9 cellular contexts compared by ENCODE assay signal in the genomic region with DNA sequence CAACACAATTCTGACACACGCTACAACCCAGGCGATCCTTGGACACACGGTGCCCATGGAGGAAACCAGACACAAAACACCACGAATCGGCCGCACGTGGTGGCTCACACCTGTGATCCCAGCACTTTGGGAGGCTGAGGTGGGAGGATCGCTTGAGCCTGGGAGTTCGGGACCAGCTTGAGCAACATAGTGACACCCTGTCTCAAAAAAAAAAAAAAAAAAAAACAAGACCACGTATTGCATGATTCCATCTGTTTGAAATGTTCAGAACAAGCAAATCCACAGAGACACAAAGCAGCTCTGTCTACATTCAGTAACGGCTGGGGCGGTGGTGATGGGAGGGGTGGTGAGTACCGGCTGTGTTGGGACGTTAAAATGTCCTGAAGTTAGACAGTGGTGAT. TPM values are rescaled to one million over a fixed set of nuclear protein-coding genes. Genes with fewer than 3 reads are reported as not detected.
DNase-seq lines count a peak whose midpoint lies in the region; ATAC-seq and TF ChIP-seq lines count a peak whose summit lies in the region.
"Had no signal": no experiment of that assay in that cellular context is flagged by ENCODE, and none has a peak within 500 bp of the region (broad histone marks: within the 10 kb centered on the region; RNA-seq: fewer than 3 reads in every experiment).

No MANE protein-coding gene starts in this region.

- H3K9me3 Mint-ChIP-seq in activated T-cell treated with anti-CD3 and anti-CD28 coated beads, Interleukin-2, amount 50 U/mL, for 4 hours: no peaks in the 10 kb centered on the region
- no peaks in the 10 kb centered on the region for H3K9me3 Mint-ChIP-seq in activated naive CD8-positive, alpha-beta T cell (ENCODE audit: low read depth)

- no peak overlapping the region for H3K4me3 ChIP-seq in lower lobe of right lung
- H3K4me3 ChIP-seq in stomach smooth muscle (ENCODE audit: low read length in 2 of 2): no peak overlapping the region
- no peak overlapping the region for H3K4me3 ChIP-seq in SJCRH30
- H3K4me3 ChIP-seq: Peyer's patch had no signal

- H3K4me3 Mint-ChIP-seq in activated T-cell treated with anti-CD3 and anti-CD28 coated beads, Interleukin-2, amount 50 U/mL, for 4 hours: peak overlapping the region; percentile 46
- H3K4me3 Mint-ChIP-seq in activated naive CD8-positive, alpha-beta T cell: no peak overlapping the region

- no peak for ATAC-seq in activated T-cell treated with anti-CD3 and anti-CD28 coated beads, Interleukin-2, amount 50 U/mL, for 4 hours
- no peak for ATAC-seq in lower lobe of right lung
- no peak for ATAC-seq in HG02610 (IDR thresholded peaks at IDR 0.05; ENCODE audit: unreplicated experiment)

- DNase-seq in activated T-cell treated with anti-CD3 and anti-CD28 coated beads, Interleukin-2, amount 50 U/mL, for 4 hours: no peak
- DNase-seq in activated T-cell treated with anti-CD3 and anti-CD28 coated beads for 4 hours (no peak), lower lobe of right lung (peak; percentile 36), SJCRH30 (no peak), GM10266 (ENCODE audit: extremely low spot score) (no peak)

- H3K9me3 ChIP-seq in lower lobe of right lung (no peaks in the 10 kb centered on the region), stomach smooth muscle (ENCODE audit: control insufficient read depth in 2 of 2, low read length in 2 of 2) (no peaks in the 10 kb centered on the region), SJCRH30 (replicated peaks) (no peaks in the 10 kb centered on the region)
- H3K9me3 ChIP-seq: Peyer's patch had no signal

- H3K27ac ChIP-seq in lower lobe of right lung: no peak overlapping the region
- H3K27ac ChIP-seq in stomach smooth muscle (ENCODE audit: low read length): peak overlapping the region; percentile 69
- no peak overlapping the region for H3K27ac ChIP-seq in SJCRH30

- H3K27me3 Mint-ChIP-seq in activated T-cell treated with anti-CD3 and anti-CD28 coated beads, Interleukin-2, amount 50 U/mL, for 4 hours (ENCODE audit: low read depth): no peaks in the 10 kb centered on the region
- H3K27me3 Mint-ChIP-seq in activated naive CD8-positive, alpha-beta T cell: no peaks in the 10 kb centered on the region

- TF ChIP-seq CTCF in lower lobe of right lung (IDR thresholded peaks at IDR 0.05) (no peak), GM10266 (IDR thresholded peaks at IDR 0.05; ENCODE audit: control insufficient read depth, insufficient read depth, low read depth, missing control alignments) (no peak)

- intact Hi-C loops in lower lobe of right lung (cut with DNase I): no loop called here

- H3K36me3 Mint-ChIP-seq in activated T-cell treated with anti-CD3 and anti-CD28 coated beads, Interleukin-2, amount 50 U/mL, for 4 hours (ENCODE audit: insufficient read depth): no peaks in the 10 kb centered on the region
- H3K36me3 Mint-ChIP-seq in activated naive CD8-positive, alpha-beta T cell: peaks cover 6% of the 10 kb centered on the region

- H3K4me1 ChIP-seq in lower lobe of right lung: peaks cover 6% of the 10 kb centered on the region
- H3K4me1 ChIP-seq in stomach smooth muscle (ENCODE audit: control insufficient read depth, insufficient read depth, low read length): peaks cover 26% of the 10 kb centered on the region
- no peaks in the 10 kb centered on the region for H3K4me1 ChIP-seq in SJCRH30

- peaks cover 36% of the 10 kb centered on the region for H3K4me1 Mint-ChIP-seq in activated T-cell treated with anti-CD3 and anti-CD28 coated beads, Interleukin-2, amount 50 U/mL, for 4 hours (ENCODE audit: low read depth)
- H3K4me1 Mint-ChIP-seq in activated naive CD8-positive, alpha-beta T cell (ENCODE audit: low read depth): peaks cover 32% of the 10 kb centered on the region

- H3K27me3 ChIP-seq in lower lobe of right lung (ENCODE audit: low read depth): no peaks in the 10 kb centered on the region
- H3K27me3 ChIP-seq in stomach smooth muscle (ENCODE audit: control insufficient read depth in 1 of 2, insufficient read depth in 2 of 2, low read length in 2 of 2): no peaks in the 10 kb centered on the region
- H3K27me3 ChIP-seq in SJCRH30: peaks cover 5% of the 10 kb centered on the region; the same call in 1 of the 2 replicates
- H3K27me3 ChIP-seq: Peyer's patch had no signal

- no peaks in the 10 kb centered on the region for H3K36me3 ChIP-seq in lower lobe of right lung
- H3K36me3 ChIP-seq in stomach smooth muscle (ENCODE audit: control insufficient read depth in 2 of 2, insufficient read depth in 2 of 2, low read length in 2 of 2): no peaks in the 10 kb centered on the region
- no peaks in the 10 kb centered on the region for H3K36me3 ChIP-seq in SJCRH30
- H3K36me3 ChIP-seq: Peyer's patch had no signal

- H3K27ac Mint-ChIP-seq in activated naive CD8-positive, alpha-beta T cell: peak overlapping the region; percentile 52

- peak overlapping the region in 1 of 2 donors; percentile 22 for H3K9ac ChIP-seq in stomach smooth muscle (ENCODE audit: low read length in 2 of 2)

RNA-seq across cellular contexts. Expression of a gene that starts 25.2 kb away (rescaled TPM):
- 10 to 100 TPM; 75.0 to 79.6 (median 79.5) TPM for total RNA-seq in activated T-cell treated with anti-CD3 and anti-CD28 coated beads, Interleukin-2, amount 50 U/mL, for 4 hours
- total RNA-seq in lower lobe of right lung: 33.9 TPM
- total RNA-seq in SJCRH30 (2014; rRNA removed; shearing (Covaris generic)): 0.04 TPM in 1 of 2 replicates, not detected in the other

RNA-seq across cellular contexts. Expression of a gene that starts 46.0 kb away (rescaled TPM):
- 10 to 100 TPM; 17.5 to 19.0 (median 18.9) TPM for total RNA-seq in activated T-cell treated with anti-CD3 and anti-CD28 coated beads, Interleukin-2, amount 50 U/mL, for 4 hours
- total RNA-seq in lower lobe of right lung: 12.9 TPM
- 6.4 and 8.6 TPM in 2 replicates for total RNA-seq in SJCRH30 (2014; rRNA removed; shearing (Covaris generic))

RNA-seq across cellular contexts. Expression of a gene that starts 53.0 kb away (rescaled TPM):
- total RNA-seq in activated T-cell treated with anti-CD3 and anti-CD28 coated beads, Interleukin-2, amount 50 U/mL, for 4 hours: 10 to 100 TPM; 47.9 to 55.3 (median 52.1) TPM
- total RNA-seq in lower lobe of right lung: 31.7 TPM
- 21.4 and 22.0 TPM in 2 replicates for total RNA-seq in SJCRH30 (2014; rRNA removed; shearing (Covaris generic))

RNA-seq across cellular contexts. Expression of a gene that starts 53.7 kb away (rescaled TPM):
- not detected for total RNA-seq in activated T-cell treated with anti-CD3 and anti-CD28 coated beads, Interleukin-2, amount 50 U/mL, for 4 hours
- total RNA-seq in lower lobe of right lung: not detected
- not detected in 2 replicates for total RNA-seq in SJCRH30 (2014; rRNA removed; shearing (Covaris generic))

Comparison
In these comparisons a context has a peak if more than half of its experiments do, and no peak if none do; other contexts are left out.
1. RNA of a gene that starts 25.2 kb away (total RNA-seq): 75.0 to 79.6 TPM in activated T-cell treated with anti-CD3 and anti-CD28 coated beads, Interleukin-2, amount 50 U/mL, for 4 hours and 33.9 TPM in lower lobe of right lung (single experiment); 0.04 TPM in SJCRH30; every median in the first group is over 10 times any median in the second.